ENCODE assay signal across 15 cellular contexts in the genomic region with DNA sequence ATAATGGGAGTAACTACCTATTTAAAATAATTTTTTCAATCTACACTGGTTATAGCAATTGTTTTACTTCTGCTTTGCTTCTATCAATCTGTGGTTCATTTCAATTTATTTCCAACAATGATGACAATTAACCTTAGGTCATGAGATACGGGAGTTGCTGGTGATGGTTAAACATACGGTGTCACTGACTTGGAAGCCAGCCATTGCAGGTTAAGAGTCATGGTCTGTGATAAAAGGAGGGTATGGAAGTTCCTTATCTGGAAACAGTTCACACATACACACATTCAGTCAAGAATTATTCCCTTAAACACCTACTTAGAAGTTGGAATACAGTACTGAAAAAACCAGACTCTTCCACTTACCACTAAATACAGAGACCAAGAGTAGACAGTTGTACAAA.
DNase-seq lines count a peak whose midpoint lies in the region; ATAC-seq, FAIRE-seq and TF ChIP-seq lines count a peak whose summit lies in the region.
"Had no signal": no experiment of that assay in that cellular context is flagged by ENCODE, and none has a peak within 500 bp of the region (broad histone marks: within the 10 kb centered on the region; RNA-seq: fewer than 3 reads in every experiment).

No MANE protein-coding gene starts in this region.

- peak; percentile 38 for FAIRE-seq in GM12891 (lab: Jason Lieb, UNC)
- FAIRE-seq: GM18507 had no signal

- no peak for TF ChIP-seq EP300 in stomach (IDR thresholded peaks at IDR 0.05)

- H3K27me3 ChIP-seq in stomach (no peaks in the 10 kb centered on the region), endodermal cell (ENCODE audit: control insufficient read depth, insufficient read depth, low read length, poor library complexity, severe bottlenecking) (no peaks in the 10 kb centered on the region)
- H3K27me3 ChIP-seq: BLaER1 had no signal

- H3K9me3 Mint-ChIP-seq in WTC11 (peaks cover 5% of the 10 kb centered on the region; the same call in 1 of the 2 replicates), endodermal cell (no peaks in the 10 kb centered on the region)
- H3K9me3 Mint-ChIP-seq: GM23338 had no signal

- WGBS in stomach, 5 donors = 27 to 64% (median 47%) methylated on average over 2 of the region's 2 CpGs
- WGBS in endodermal cell (ENCODE audit: insufficient coverage in 1 of 2, insufficient read length in 1 of 2), 2 experiments = 100% methylated on average over 1 of the region's 2 CpGs; no CpG with 5 or more reads in 1 of the 2 experiments

- H3K9ac ChIP-seq in endodermal cell (ENCODE audit: extremely low read depth, low read length, poor library complexity, severe bottlenecking) = no peak overlapping the region
- H3K9ac ChIP-seq: BLaER1 had no signal

- H3K4me1 ChIP-seq in mucosa of descending colon (ENCODE audit: low read depth) = no peaks in the 10 kb centered on the region
- H3K4me1 ChIP-seq in stomach = peaks cover 0 to 11% (median 4%) of the 10 kb centered on the region in 4 donors
- no peaks in the 10 kb centered on the region for H3K4me1 ChIP-seq in endodermal cell (ENCODE audit: control insufficient read depth, insufficient read depth, low read length)
- H3K4me1 ChIP-seq: A549, Caco-2 had no signal

- no peaks in the 10 kb centered on the region for H3K36me3 ChIP-seq in mucosa of descending colon (ENCODE audit: low read depth)
- peaks cover 0 to 25% (median 9%) of the 10 kb centered on the region in 4 donors for H3K36me3 ChIP-seq in stomach
- no peaks in the 10 kb centered on the region for H3K36me3 ChIP-seq in endodermal cell (ENCODE audit: control insufficient read depth, insufficient read depth, low read length)

- CTCF ChIA-PET in WTC11 (lab: Charles Lee) = no interaction called here

- POLR2A ChIA-PET in WTC11 (lab: Charles Lee) = no interaction called here

- no peak for DNase-seq in GM12891 (ENCODE audit: insufficient read length, low spot score)
- no peak for DNase-seq in WTC11 (ENCODE audit: low spot score)
- DNase-seq in mucosa of descending colon = peak in 1 of 3 donors; percentile 50
- peak; percentile 31 for DNase-seq in stomach
- no peak for DNase-seq in stimulated activated CD8-positive, alpha-beta memory T cell treated with anti-CD3 and anti-CD28 coated beads, Interleukin-4, amount 100 ng/mL, for 48 hours
- no peak for DNase-seq in endodermal cell
- DNase-seq: Caco-2; CD8-positive, alpha-beta memory T cell; DND-41; GF-D8; H7 had no signal

- H3K36me3 Mint-ChIP-seq in WTC11 (no peaks in the 10 kb centered on the region), endodermal cell (ENCODE audit: low read depth) (peaks cover 15% of the 10 kb centered on the region)

- H3K4me3 Mint-ChIP-seq in WTC11 (no peak overlapping the region), endodermal cell (no peak overlapping the region)
- H3K4me3 Mint-ChIP-seq: CD8-positive, alpha-beta memory T cell; GM23338 had no signal

- H3K27ac ChIP-seq in stomach (no peak overlapping the region), endodermal cell (ENCODE audit: low read depth, low read length) (no peak overlapping the region)
- H3K27ac ChIP-seq: A549, BLaER1 had no signal

- ATAC-seq in WTC11 (no peak), mucosa of descending colon (peak; percentile 28)
- ATAC-seq: A549, GM23338 had no signal

- intact Hi-C loops in mucosa of descending colon (cut with DNase I, micrococcal nuclease) (no loop called here), stomach (cut with DNase I; ENCODE audit: low total_unique reads) (no loop called here)

- no peaks in the 10 kb centered on the region for H3K27me3 Mint-ChIP-seq in WTC11 (ENCODE audit: low read depth)
- no peaks in the 10 kb centered on the region for H3K27me3 Mint-ChIP-seq in endodermal cell (ENCODE audit: insufficient read depth)
- H3K27me3 Mint-ChIP-seq: CD8-positive, alpha-beta memory T cell had no signal

- H3K27ac Mint-ChIP-seq in WTC11 (peak overlapping the region; percentile 3; the same call in 1 of the 2 replicates), endodermal cell (no peak overlapping the region)
- H3K27ac Mint-ChIP-seq: CD8-positive, alpha-beta memory T cell; GM23338 had no signal

- no peak overlapping the region for H3K4me3 ChIP-seq in mucosa of descending colon
- H3K4me3 ChIP-seq in stomach = no peak overlapping the region
- no peak overlapping the region for H3K4me3 ChIP-seq in endodermal cell (ENCODE audit: low read length)
- H3K4me3 ChIP-seq: A549, BLaER1, GM23338 had no signal

- TF ChIP-seq POLR2A in GM12891 (IDR thresholded peaks at IDR 0.05; ENCODE audit: low read depth, low read length) (no peak), stomach (IDR thresholded peaks at IDR 0.05) (no peak)

- H3K9me3 ChIP-seq in mucosa of descending colon (no peaks in the 10 kb centered on the region), stomach (no peaks in the 10 kb centered on the region), endodermal cell (ENCODE audit: control insufficient read depth, low read length) (no peaks in the 10 kb centered on the region)
- H3K9me3 ChIP-seq: A549, BLaER1, Caco-2 had no signal

- peaks cover 20% of the 10 kb centered on the region for H3K4me1 Mint-ChIP-seq in WTC11
- no peaks in the 10 kb centered on the region for H3K4me1 Mint-ChIP-seq in endodermal cell
- H3K4me1 Mint-ChIP-seq: CD8-positive, alpha-beta memory T cell had no signal

- TF ChIP-seq CTCF in WTC11 (IDR thresholded peaks at IDR 0.05) (no peak), mucosa of descending colon (IDR thresholded peaks at IDR 0.05) (no peak), stomach (IDR thresholded peaks at IDR 0.05) (no peak), endodermal cell (conservative IDR thresholded peaks at IDR 0.05) (no peak)

TF ChIP-seq in GM12891, 5 proteins besides CTCF, POLR2A, EP300 and RAD21:
- TF ChIP-seq PAX5 (IDR thresholded peaks at IDR 0.05; ENCODE audit: insufficient read depth, low read length, severe bottlenecking) (no peak), SPI1 (IDR thresholded peaks at IDR 0.05; ENCODE audit: low read depth, low read length) (no peak), TAF1 (IDR thresholded peaks at IDR 0.05; ENCODE audit: low read depth, low read length) (no peak)

TF ChIP-seq in WTC11, 78 proteins besides CTCF, POLR2A, EP300 and RAD21 (continues in another document):
- TF ChIP-seq ZNF232 (CRISPR knock-in tag; IDR thresholded peaks at IDR 0.05) (no peak), RORB (CRISPR knock-in tag; IDR thresholded peaks at IDR 0.05) (no peak)
- TF ChIP-seq, protein P1, sequence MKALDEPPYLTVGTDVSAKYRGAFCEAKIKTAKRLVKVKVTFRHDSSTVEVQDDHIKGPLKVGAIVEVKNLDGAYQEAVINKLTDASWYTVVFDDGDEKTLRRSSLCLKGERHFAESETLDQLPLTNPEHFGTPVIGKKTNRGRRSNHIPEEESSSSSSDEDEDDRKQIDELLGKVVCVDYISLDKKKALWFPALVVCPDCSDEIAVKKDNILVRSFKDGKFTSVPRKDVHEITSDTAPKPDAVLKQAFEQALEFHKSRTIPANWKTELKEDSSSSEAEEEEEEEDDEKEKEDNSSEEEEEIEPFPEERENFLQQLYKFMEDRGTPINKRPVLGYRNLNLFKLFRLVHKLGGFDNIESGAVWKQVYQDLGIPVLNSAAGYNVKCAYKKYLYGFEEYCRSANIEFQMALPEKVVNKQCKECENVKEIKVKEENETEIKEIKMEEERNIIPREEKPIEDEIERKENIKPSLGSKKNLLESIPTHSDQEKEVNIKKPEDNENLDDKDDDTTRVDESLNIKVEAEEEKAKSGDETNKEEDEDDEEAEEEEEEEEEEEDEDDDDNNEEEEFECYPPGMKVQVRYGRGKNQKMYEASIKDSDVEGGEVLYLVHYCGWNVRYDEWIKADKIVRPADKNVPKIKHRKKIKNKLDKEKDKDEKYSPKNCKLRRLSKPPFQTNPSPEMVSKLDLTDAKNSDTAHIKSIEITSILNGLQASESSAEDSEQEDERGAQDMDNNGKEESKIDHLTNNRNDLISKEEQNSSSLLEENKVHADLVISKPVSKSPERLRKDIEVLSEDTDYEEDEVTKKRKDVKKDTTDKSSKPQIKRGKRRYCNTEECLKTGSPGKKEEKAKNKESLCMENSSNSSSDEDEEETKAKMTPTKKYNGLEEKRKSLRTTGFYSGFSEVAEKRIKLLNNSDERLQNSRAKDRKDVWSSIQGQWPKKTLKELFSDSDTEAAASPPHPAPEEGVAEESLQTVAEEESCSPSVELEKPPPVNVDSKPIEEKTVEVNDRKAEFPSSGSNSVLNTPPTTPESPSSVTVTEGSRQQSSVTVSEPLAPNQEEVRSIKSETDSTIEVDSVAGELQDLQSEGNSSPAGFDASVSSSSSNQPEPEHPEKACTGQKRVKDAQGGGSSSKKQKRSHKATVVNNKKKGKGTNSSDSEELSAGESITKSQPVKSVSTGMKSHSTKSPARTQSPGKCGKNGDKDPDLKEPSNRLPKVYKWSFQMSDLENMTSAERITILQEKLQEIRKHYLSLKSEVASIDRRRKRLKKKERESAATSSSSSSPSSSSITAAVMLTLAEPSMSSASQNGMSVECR (CRISPR knock-in tag; IDR thresholded peaks at IDR 0.05; ENCODE audit: borderline replicate concordance) = no peak
- TF ChIP-seq, protein P2, sequence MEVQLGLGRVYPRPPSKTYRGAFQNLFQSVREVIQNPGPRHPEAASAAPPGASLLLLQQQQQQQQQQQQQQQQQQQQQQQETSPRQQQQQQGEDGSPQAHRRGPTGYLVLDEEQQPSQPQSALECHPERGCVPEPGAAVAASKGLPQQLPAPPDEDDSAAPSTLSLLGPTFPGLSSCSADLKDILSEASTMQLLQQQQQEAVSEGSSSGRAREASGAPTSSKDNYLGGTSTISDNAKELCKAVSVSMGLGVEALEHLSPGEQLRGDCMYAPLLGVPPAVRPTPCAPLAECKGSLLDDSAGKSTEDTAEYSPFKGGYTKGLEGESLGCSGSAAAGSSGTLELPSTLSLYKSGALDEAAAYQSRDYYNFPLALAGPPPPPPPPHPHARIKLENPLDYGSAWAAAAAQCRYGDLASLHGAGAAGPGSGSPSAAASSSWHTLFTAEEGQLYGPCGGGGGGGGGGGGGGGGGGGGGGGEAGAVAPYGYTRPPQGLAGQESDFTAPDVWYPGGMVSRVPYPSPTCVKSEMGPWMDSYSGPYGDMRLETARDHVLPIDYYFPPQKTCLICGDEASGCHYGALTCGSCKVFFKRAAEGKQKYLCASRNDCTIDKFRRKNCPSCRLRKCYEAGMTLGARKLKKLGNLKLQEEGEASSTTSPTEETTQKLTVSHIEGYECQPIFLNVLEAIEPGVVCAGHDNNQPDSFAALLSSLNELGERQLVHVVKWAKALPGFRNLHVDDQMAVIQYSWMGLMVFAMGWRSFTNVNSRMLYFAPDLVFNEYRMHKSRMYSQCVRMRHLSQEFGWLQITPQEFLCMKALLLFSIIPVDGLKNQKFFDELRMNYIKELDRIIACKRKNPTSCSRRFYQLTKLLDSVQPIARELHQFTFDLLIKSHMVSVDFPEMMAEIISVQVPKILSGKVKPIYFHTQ (CRISPR knock-in tag; IDR thresholded peaks at IDR 0.05) = no peak
